In genomic region chr1:7539772-7540175, GRCh38 we compare ENCODE assay signal across 1 cellular context.
A peak's percentile ranks its signal among the peaks of the same experiment; 100 is the strongest.
TF ChIP-seq lines count a peak whose summit lies in the region.

No MANE protein-coding gene starts in this region.

TF ChIP-seq in SK-N-SH, 30 proteins besides CTCF, POLR2A, EP300 and RAD21 (continued from another document):
- peak; percentile 53 for TF ChIP-seq SMC3 (IDR thresholded peaks at IDR 0.05; ENCODE audit: low read depth, low read length)
